In the genomic region with DNA sequence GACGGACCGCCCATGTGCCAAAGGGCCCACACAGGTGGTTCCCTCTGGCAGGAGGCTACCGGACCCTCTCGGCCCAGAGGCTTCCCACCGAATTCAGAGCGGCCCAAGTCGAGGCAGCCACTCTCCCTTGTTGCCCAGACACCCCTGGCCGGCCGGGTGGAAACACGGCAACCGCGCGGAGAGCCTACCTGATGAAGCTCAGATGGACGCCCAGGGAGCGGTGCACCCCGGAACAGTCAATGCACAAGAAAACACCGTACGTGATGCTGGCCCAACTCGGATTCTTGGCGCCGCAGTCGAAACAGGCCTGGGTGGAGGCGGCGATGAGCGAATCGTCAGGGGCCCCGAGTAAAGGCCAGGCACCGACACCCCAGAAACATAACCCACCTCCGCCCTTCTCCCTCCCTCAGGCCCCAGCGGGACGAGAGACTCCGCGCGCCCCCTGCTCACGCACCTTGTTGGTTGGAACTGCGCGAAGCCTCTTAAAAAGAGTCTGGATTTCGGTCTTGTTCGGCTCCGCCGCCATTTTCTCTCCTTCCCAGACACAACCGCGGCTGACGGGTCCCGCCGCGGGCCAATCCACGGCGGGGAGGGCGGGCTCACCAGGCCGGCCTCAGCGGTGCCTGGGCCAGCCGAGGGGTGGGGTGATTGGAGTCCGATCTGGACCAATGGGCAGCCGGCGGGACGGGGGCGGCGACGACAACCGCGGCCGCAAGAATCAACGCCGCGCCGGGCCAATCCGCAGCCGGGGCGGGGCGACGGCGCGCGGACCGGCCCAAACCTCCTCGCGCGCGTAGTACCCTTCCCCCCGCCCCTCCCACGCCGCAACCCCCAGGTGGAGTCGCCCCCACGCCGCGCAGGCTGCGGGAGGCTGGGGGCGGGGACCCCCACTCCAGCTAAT, we compare ENCODE assay signal across 8 cellular contexts. TPM values are rescaled to one million over a fixed set of nuclear protein-coding genes. Genes with fewer than 3 reads are reported as not detected.
DNase-seq lines count a peak whose midpoint lies in the region; ATAC-seq and TF ChIP-seq lines count a peak whose summit lies in the region.

A gene (minus strand): TSS at position 552 of the 901 bp plus-strand sequence. CDS start 26 bp downstream, at position 526.

- peaks cover 46% of the 10 kb centered on the region for H3K36me3 ChIP-seq in OCI-LY1 (ENCODE audit: insufficient read depth, low read length)

- no peak for TF ChIP-seq CTCF in OCI-LY1 (IDR thresholded peaks at IDR 0.05; ENCODE audit: low read length)
- no peak for TF ChIP-seq CTCF in endothelial cell (IDR thresholded peaks at IDR 0.05; ENCODE audit: unreplicated experiment)

- peak within 1 kb of the TSS; percentile 92 for H3K4me3 ChIP-seq in OCI-LY1 (ENCODE audit: low read depth, low read length, poor library complexity, severe bottlenecking)

- peak within 1 kb of the TSS; percentile 93 for H3K27ac Mint-ChIP-seq in endothelial cell (ENCODE audit: unreplicated experiment)

- 0 out of 2 replicates have a peak within 1 kb of the TSS, but pooled peaks have one; percentile 38 for H2AFZ ChIP-seq in OCI-LY1 (ENCODE audit: low read length)

- ATAC-seq in GM21526 (IDR thresholded peaks at IDR 0.05; ENCODE audit: low FRiP score, unreplicated experiment) = peak; percentile 83

- no peaks in the 10 kb centered on the region for H3K9me3 ChIP-seq in OCI-LY1 (ENCODE audit: low read length)

- peak; percentile 70 for DNase-seq in DMS 273 treated with DMSO at 0.1 percent for 48 hours (lab: John Stamatoyannopoulos, UW)
- peak; percentile 100 for DNase-seq in HuH-7 (ENCODE audit: low spot score)
- DNase-seq in activated CD8-positive, alpha-beta memory T cell treated with anti-CD3 and anti-CD28 coated beads, Interleukin-2, amount 50 U/mL, for 48 hours = peak; percentile 96
- DNase-seq in endothelial cell (ENCODE audit: low spot score) = peak; percentile 97
- peak; percentile 92 for DNase-seq in middle frontal gyrus (ENCODE audit: extremely low spot score, low spot score)
- DNase-seq in stimulated activated CD8-positive, alpha-beta memory T cell treated with anti-CD3 and anti-CD28 coated beads, Interleukin-2, amount 100 ng/mL, for 1 hour (ENCODE audit: low read depth in 2 of 2) = peak; percentile 91 to 93

- peaks cover 34% of the 10 kb centered on the region for H3K4me1 ChIP-seq in OCI-LY1 (ENCODE audit: insufficient read depth, low read length, severe bottlenecking)

- peaks cover 29% of the 10 kb centered on the region for H3K4me1 Mint-ChIP-seq in endothelial cell (ENCODE audit: unreplicated experiment)

- H3K9ac ChIP-seq in OCI-LY1 (ENCODE audit: low read length) = peak within 1 kb of the TSS; percentile 96

- H4K20me1 ChIP-seq in OCI-LY1 (ENCODE audit: insufficient read depth, low read length) = no peaks in the 10 kb centered on the region

- peak within 1 kb of the TSS; percentile 95 for H3K4me3 Mint-ChIP-seq in endothelial cell (ENCODE audit: unreplicated experiment)

- H3F3A ChIP-seq in OCI-LY1 (ENCODE audit: insufficient read depth, low read length) = no peaks in the 10 kb centered on the region

- H3K27ac ChIP-seq in OCI-LY1 (ENCODE audit: low read depth, low read length, poor library complexity, severe bottlenecking) = peak within 1 kb of the TSS; percentile 87

- H3K27me3 ChIP-seq in OCI-LY1 (ENCODE audit: insufficient read depth, low read length) = no peaks in the 10 kb centered on the region

- peaks cover 43% of the 10 kb centered on the region for H3K79me2 ChIP-seq in OCI-LY1 (ENCODE audit: insufficient read depth, low read length)

- H3K36me3 Mint-ChIP-seq in endothelial cell (ENCODE audit: low read depth, unreplicated experiment) = peaks cover 31% of the 10 kb centered on the region

- H3K9me2 ChIP-seq in OCI-LY1 (ENCODE audit: low read depth, low read length) = no peaks in the 10 kb centered on the region

- H3K4me2 ChIP-seq in OCI-LY1 (ENCODE audit: low read length) = peak within 1 kb of the TSS; percentile 94

- peaks cover 17% of the 10 kb centered on the region for H3K27me3 Mint-ChIP-seq in endothelial cell (ENCODE audit: unreplicated experiment)

- no peaks in the 10 kb centered on the region for H3K9me3 Mint-ChIP-seq in endothelial cell (ENCODE audit: unreplicated experiment)

RNA-seq across cellular contexts. Expression of the gene that starts here (rescaled TPM):
- 78.7 TPM for total RNA-seq in endothelial cell (ENCODE audit: unreplicated experiment)

Comparison
In these comparisons a context has a peak if more than half of its experiments do, and no peak if none do; other contexts are left out.
1. Peak in every context shown above with its lines: DNase-seq, ATAC-seq, H3K4me3 ChIP-seq and H3K27ac ChIP-seq.